In genomic region chr2:231687961-231688360, GRCh38 we compare ENCODE assay signal across 1 cellular context.
TF ChIP-seq lines count a peak whose summit lies in the region.

No MANE protein-coding gene starts in this region.

TF ChIP-seq in H1, 55 proteins besides CTCF, POLR2A, EP300 and RAD21:
- TF ChIP-seq TEAD4 (IDR thresholded peaks at IDR 0.05; ENCODE audit: low read depth, low read length), result no peak
- TF ChIP-seq SRF (IDR thresholded peaks at IDR 0.05; ENCODE audit: low read depth, low read length), result no peak
- no peak for TF ChIP-seq SIN3A (conservative IDR thresholded peaks at IDR 0.05 in 1 of 2, IDR thresholded peaks at IDR 0.05 in 1 of 2; ENCODE audit: low read depth in 1 of 2, low read length in 2 of 2)
- TF ChIP-seq SP1 (IDR thresholded peaks at IDR 0.05; ENCODE audit: low read depth, low read length), result 0 out of 2 replicates have a peak, but pooled peaks have one; percentile 6
- no peak for TF ChIP-seq ATF2 (IDR thresholded peaks at IDR 0.05; ENCODE audit: low read length)
- TF ChIP-seq HDAC2 (IDR thresholded peaks at IDR 0.05; ENCODE audit: borderline replicate concordance in 1 of 2, low read depth in 2 of 2, low read length in 2 of 2), result peak in 1 of 2 experiments; percentile 95; a peak in 1 of 4 replicates
- TF ChIP-seq MAX (IDR thresholded peaks at IDR 0.05), result no peak
- TF ChIP-seq KDM1A (IDR thresholded peaks at IDR 0.05; ENCODE audit: borderline replicate concordance, low read length), result peak; percentile 98
- TF ChIP-seq BCL11A (IDR thresholded peaks at IDR 0.05; ENCODE audit: low read depth in 2 of 2, low read length in 2 of 2), result no peak
TF ChIP-seq in H1: peak in this region for 3.
